34 cellular contexts compared by ENCODE assay signal in genomic region chr5:135601466-135601865, GRCh38. TPM values are rescaled to one million over a fixed set of nuclear protein-coding genes. Genes with fewer than 3 reads are reported as not detected.
"Had no signal": no experiment of that assay in that cellular context is flagged by ENCODE, and none has a peak within 500 bp of the region (broad histone marks: within the 10 kb centered on the region; RNA-seq: fewer than 3 reads in every experiment).

No MANE protein-coding gene starts in this region.

- H3K4me1 ChIP-seq: ascending aorta, breast epithelium, colonic mucosa, foreskin keratinocyte, gastrocnemius medialis, heart left ventricle had no signal

- H3K4me3 Mint-ChIP-seq: activated B cell treated with CpG ODN at 0.5 μM for 24 hours; activated naive CD4-positive, alpha-beta T cell treated with anti-CD3 and anti-CD28 coated beads, Interleukin-2, amount 10 ng/mL, durations not matched to agents 7 days and 5 days; activated naive CD8-positive, alpha-beta T cell treated with anti-CD3 and anti-CD28 coated beads, Interleukin-2, amount 10 ng/mL, durations not matched to agents 7 days and 5 days; activated T-helper 1 cell treated with anti-CD3 and anti-CD28 coated beads, Interleukin-12 subunit alpha, Interleukin-12 subunit beta, Interleukin-2, Interleukin-4 antibody, amounts not matched to agents 30 ng/mL and 10 ng/mL and 1 ng/mL, durations not matched to agents 14 hours and 24 hours and 36 hours; brain; effector memory CD8-positive, alpha-beta T cell; T-helper 17 cell; T-helper 2 cell treated with Interferon-gamma antibody and Interleukin-4, amounts not matched to agents 5 μg/mL and 100 μg/mL, for 36 hours had no signal

- H3K4me3 ChIP-seq: ascending aorta, breast epithelium, cardiac muscle cell, colonic mucosa, gastrocnemius medialis, heart left ventricle had no signal

- ATAC-seq: activated CD4-positive, CD25-positive, alpha-beta regulatory T cell treated with anti-CD3 and anti-CD28 coated beads, Interleukin-2, amount 50 U/mL, for 24 hours; activated naive CD4-positive, alpha-beta T cell treated with anti-CD3 and anti-CD28 coated beads, Interleukin-2, amount 50 U/mL, for 72 hours; effector memory CD8-positive, alpha-beta T cell; foreskin keratinocyte; gastrocnemius medialis; heart left ventricle; T-helper 17 cell had no signal

- H3K27ac ChIP-seq: ascending aorta, breast epithelium, cardiac muscle cell, colonic mucosa, epithelial cell of prostate, foreskin keratinocyte, gastrocnemius medialis, heart left ventricle, WERI-Rb-1 had no signal

- H3K4me1 Mint-ChIP-seq: activated B cell treated with CpG ODN at 0.5 μM for 24 hours; activated naive CD4-positive, alpha-beta T cell treated with anti-CD3 and anti-CD28 coated beads, Interleukin-2, amount 10 ng/mL, durations not matched to agents 7 days and 5 days; activated naive CD8-positive, alpha-beta T cell treated with anti-CD3 and anti-CD28 coated beads, Interleukin-2, amount 10 ng/mL, durations not matched to agents 7 days and 5 days had no signal

- H3K9me3 Mint-ChIP-seq: activated B cell treated with CpG ODN at 0.5 μM for 24 hours; activated naive CD4-positive, alpha-beta T cell treated with anti-CD3 and anti-CD28 coated beads, Interleukin-2, amount 10 ng/mL, durations not matched to agents 7 days and 5 days; activated naive CD4-positive, alpha-beta T cell treated with anti-CD3 and anti-CD28 coated beads, Interleukin-2, amount 50 U/mL, for 72 hours; activated naive CD8-positive, alpha-beta T cell treated with anti-CD3 and anti-CD28 coated beads, Interleukin-2, amount 10 ng/mL, durations not matched to agents 7 days and 5 days; activated T-helper 1 cell treated with anti-CD3 and anti-CD28 coated beads, Interleukin-12 subunit alpha, Interleukin-12 subunit beta, Interleukin-2, Interleukin-4 antibody, amounts not matched to agents 30 ng/mL and 10 ng/mL and 1 ng/mL, durations not matched to agents 14 hours and 24 hours and 36 hours; activated T-helper 2 cell treated with anti-CD3 and anti-CD28 coated beads, Interferon-gamma antibody, Interleukin-2, Interleukin-4, amounts not matched to agents 10 μg/mL and 5 μg/mL and 100 μg/mL, durations not matched to agents 14 hours and 24 hours and 36 hours; brain; effector memory CD8-positive, alpha-beta T cell; T-helper 2 cell treated with Interferon-gamma antibody and Interleukin-4, amounts not matched to agents 5 μg/mL and 100 μg/mL, for 36 hours had no signal

- H3K27me3 Mint-ChIP-seq: activated B cell treated with CpG ODN at 0.5 μM for 24 hours had no signal

- DNase-seq: activated B cell treated with CpG ODN at 0.5 μM for 24 hours; activated CD4-positive, alpha-beta T cell treated with anti-CD3 and anti-CD28 coated beads for 48 hours; activated CD4-positive, alpha-beta T cell treated with anti-CD3 and anti-CD28 coated beads, Interleukin-2, amount 50 U/mL, for 1 hour; activated CD4-positive, alpha-beta T cell treated with anti-CD3 and anti-CD28 coated beads, Interleukin-2, amount 50 U/mL, for 48 hours; activated effector memory CD4-positive, alpha-beta T cell treated with anti-CD3 and anti-CD28 coated beads, Interleukin-2, amount 50 U/mL, for 16 hours; activated naive CD4-positive, alpha-beta T cell treated with anti-CD3 and anti-CD28 coated beads, Interleukin-2, amount 10 ng/mL, durations not matched to agents 7 days and 5 days; activated naive CD8-positive, alpha-beta T cell treated with anti-CD3 and anti-CD28 coated beads, Interleukin-2, amount 10 ng/mL, durations not matched to agents 7 days and 5 days; activated T-cell treated with anti-CD3 and anti-CD28 coated beads, Interleukin-2, amount 50 U/mL, for 1 hour; activated T-cell treated with anti-CD3 and anti-CD28 coated beads, Interleukin-2, amount 50 U/mL, for 48 hours; central memory CD4-positive, alpha-beta T cell; cerebellar nuclear complex; colonic mucosa; dermis blood vessel endothelial cell; effector CD4-positive, alpha-beta T cell; effector memory CD8-positive, alpha-beta T cell; foreskin keratinocyte; gastrocnemius medialis; glutamatergic neuron; heart left ventricle; T-helper 1 cell; T-helper 17 cell; T1000; WERI-Rb-1 had no signal

- H3K36me3 ChIP-seq: ascending aorta, breast epithelium, cardiac muscle cell, colonic mucosa, gastrocnemius medialis, heart left ventricle, WERI-Rb-1 had no signal

- H3K27me3 ChIP-seq: ascending aorta, breast epithelium, cardiac muscle cell, colonic mucosa, gastrocnemius medialis had no signal

- H3K36me3 Mint-ChIP-seq: activated naive CD4-positive, alpha-beta T cell treated with anti-CD3 and anti-CD28 coated beads, Interleukin-2, amount 10 ng/mL, durations not matched to agents 7 days and 5 days; activated naive CD4-positive, alpha-beta T cell treated with anti-CD3 and anti-CD28 coated beads, Interleukin-2, amount 50 U/mL, for 72 hours; activated naive CD8-positive, alpha-beta T cell treated with anti-CD3 and anti-CD28 coated beads, Interleukin-2, amount 10 ng/mL, durations not matched to agents 7 days and 5 days; brain had no signal

- H3K9me3 ChIP-seq: ascending aorta, breast epithelium, colonic mucosa, gastrocnemius medialis, heart left ventricle had no signal

- H3K27ac Mint-ChIP-seq: activated B cell treated with CpG ODN at 0.5 μM for 24 hours; activated naive CD4-positive, alpha-beta T cell treated with anti-CD3 and anti-CD28 coated beads, Interleukin-2, amount 10 ng/mL, durations not matched to agents 7 days and 5 days; activated naive CD8-positive, alpha-beta T cell treated with anti-CD3 and anti-CD28 coated beads, Interleukin-2, amount 10 ng/mL, durations not matched to agents 7 days and 5 days; activated T-helper 1 cell treated with anti-CD3 and anti-CD28 coated beads, Interleukin-12 subunit alpha, Interleukin-12 subunit beta, Interleukin-2, Interleukin-4 antibody, amounts not matched to agents 30 ng/mL and 10 ng/mL and 1 ng/mL, durations not matched to agents 14 hours and 24 hours and 36 hours; activated T-helper 2 cell treated with anti-CD3 and anti-CD28 coated beads, Interferon-gamma antibody, Interleukin-2, Interleukin-4, amounts not matched to agents 10 μg/mL and 5 μg/mL and 100 μg/mL, durations not matched to agents 14 hours and 24 hours and 36 hours; brain; effector memory CD8-positive, alpha-beta T cell; T-helper 17 cell; T-helper 2 cell treated with Interferon-gamma antibody and Interleukin-4, amounts not matched to agents 5 μg/mL and 100 μg/mL, for 36 hours had no signal

RNA-seq across cellular contexts. Expression of gene CXCL14, which starts 22.7 kb away (rescaled TPM):
- total RNA-seq: activated B cell treated with CpG ODN at 0.5 μM for 24 hours; activated naive CD4-positive, alpha-beta T cell treated with anti-CD3 and anti-CD28 coated beads, Interleukin-2, amount 50 U/mL, for 72 hours; activated naive CD8-positive, alpha-beta T cell treated with anti-CD3 and anti-CD28 coated beads, Interleukin-2, amount 10 ng/mL, durations not matched to agents 7 days and 5 days; activated T-helper 1 cell treated with anti-CD3 and anti-CD28 coated beads, Interleukin-12 subunit alpha, Interleukin-12 subunit beta, Interleukin-2, Interleukin-4 antibody, amounts not matched to agents 30 ng/mL and 10 ng/mL and 1 ng/mL, durations not matched to agents 14 hours and 24 hours and 36 hours; activated T-helper 2 cell treated with anti-CD3 and anti-CD28 coated beads, Interferon-gamma antibody, Interleukin-2, Interleukin-4, amounts not matched to agents 10 μg/mL and 5 μg/mL and 100 μg/mL, durations not matched to agents 14 hours and 24 hours and 36 hours; endothelial cell of umbilical vein; T-helper 17 cell had no signal
